ENCODE assay signal across 6 cellular contexts in genomic region chr16:30561212-30561816, GRCh38. TPM values are rescaled to one million over a fixed set of nuclear protein-coding genes. Genes with fewer than 3 reads are reported as not detected.
DNase-seq lines count a peak whose midpoint lies in the region; ATAC-seq and TF ChIP-seq lines count a peak whose summit lies in the region.

No MANE protein-coding gene starts in this region.

- peaks cover 2% of the 10 kb centered on the region for H3K36me3 Mint-ChIP-seq in activated CD4-positive, alpha-beta memory T cell treated with anti-CD3 and anti-CD28 coated beads for 36 hours

- H3K4me3 Mint-ChIP-seq in activated CD4-positive, alpha-beta memory T cell treated with anti-CD3 and anti-CD28 coated beads for 36 hours: peak overlapping the region; percentile 79

- ATAC-seq in HG02885 (IDR thresholded peaks at IDR 0.05; ENCODE audit: poor library complexity, unreplicated experiment): no peak
- no peak for ATAC-seq in HG02759 (IDR thresholded peaks at IDR 0.05; ENCODE audit: unreplicated experiment)
- no peak for ATAC-seq in HG03175 (IDR thresholded peaks at IDR 0.05; ENCODE audit: unreplicated experiment)

- no peaks in the 10 kb centered on the region for H3K9me3 Mint-ChIP-seq in activated CD4-positive, alpha-beta memory T cell treated with anti-CD3 and anti-CD28 coated beads for 36 hours

- DNase-seq in AG09309 (ENCODE audit: low read depth) (no peak), left kidney (ENCODE audit: low read depth, low spot score) (peak; percentile 59)
- DNase-seq in activated CD4-positive, alpha-beta memory T cell treated with anti-CD3 and anti-CD28 coated beads for 36 hours: peak; percentile 31

- no peak for TF ChIP-seq CTCF in AG09309 (IDR thresholded peaks at IDR 0.05; ENCODE audit: control insufficient read depth, insufficient read depth, low read depth, low read length, missing control alignments)

- intact Hi-C loops in activated CD4-positive, alpha-beta memory T cell treated with anti-CD3 and anti-CD28 coated beads for 36 hours (cut with micrococcal nuclease): no loop called here

- no peaks in the 10 kb centered on the region for H3K27me3 Mint-ChIP-seq in activated CD4-positive, alpha-beta memory T cell treated with anti-CD3 and anti-CD28 coated beads for 36 hours

- CTCF ChIA-PET in activated CD4-positive, alpha-beta memory T cell treated with anti-CD3 and anti-CD28 coated beads for 36 hours (lab: Charles Lee): interaction anchor here (0.9 to 1.3 kb wide), 5 partner anchors 10 to 131 kb away, joined by 3 to 4 read pairs (median 3); partner anchors contain the start of genes DCTPP1 and ZNF688

- H3K4me1 Mint-ChIP-seq in activated CD4-positive, alpha-beta memory T cell treated with anti-CD3 and anti-CD28 coated beads for 36 hours (ENCODE audit: low read depth): peaks cover 19% of the 10 kb centered on the region

- peak overlapping the region; percentile 11 for H3K4me3 ChIP-seq in AG09309 (ENCODE audit: control insufficient read depth, low read depth, low read length)

- POLR2A ChIA-PET in activated CD4-positive, alpha-beta memory T cell treated with anti-CD3 and anti-CD28 coated beads for 36 hours (lab: Charles Lee): interaction anchor here (1.0 kb wide), 1 partner anchor 27 kb away, joined by 5 read pairs; the partner anchor contains the start of gene ZNF747

- peak overlapping the region; percentile 83 for H3K27ac Mint-ChIP-seq in activated CD4-positive, alpha-beta memory T cell treated with anti-CD3 and anti-CD28 coated beads for 36 hours

RNA-seq across cellular contexts. Expression of gene ZNF764, which starts 3.1 kb away (rescaled TPM):
- 10 to 100 TPM; 13.7 to 14.2 TPM for total RNA-seq in activated CD4-positive, alpha-beta memory T cell treated with anti-CD3 and anti-CD28 coated beads for 36 hours

RNA-seq across cellular contexts. Expression of gene ZNF688, which starts 10.2 kb away (rescaled TPM):
- total RNA-seq in activated CD4-positive, alpha-beta memory T cell treated with anti-CD3 and anti-CD28 coated beads for 36 hours: 1 to 10 TPM; 9.2 to 9.3 TPM

RNA-seq across cellular contexts. Expression of gene ZNF785, which starts 24.2 kb away (rescaled TPM):
- 10 to 100 TPM; 14.0 to 15.0 TPM for total RNA-seq in activated CD4-positive, alpha-beta memory T cell treated with anti-CD3 and anti-CD28 coated beads for 36 hours

RNA-seq across cellular contexts. Expression of gene ZNF747, which starts 26.7 kb away (rescaled TPM):
- total RNA-seq in activated CD4-positive, alpha-beta memory T cell treated with anti-CD3 and anti-CD28 coated beads for 36 hours: 1 to 10 TPM; 7.2 to 7.6 TPM

RNA-seq across cellular contexts. Expression of gene ZNF768, which starts 34.9 kb away (rescaled TPM):
- 10 to 100 TPM; 14.2 to 14.3 TPM for total RNA-seq in activated CD4-positive, alpha-beta memory T cell treated with anti-CD3 and anti-CD28 coated beads for 36 hours
